In genomic region chr5:161507591-161507990, GRCh38 we compare ENCODE assay signal across 19 cellular contexts. TPM values are rescaled to one million over a fixed set of nuclear protein-coding genes. Genes with fewer than 3 reads are reported as not detected.
DNase-seq lines count a peak whose midpoint lies in the region; ATAC-seq, FAIRE-seq and TF ChIP-seq lines count a peak whose summit lies in the region.
"Had no signal": no experiment of that assay in that cellular context is flagged by ENCODE, and none has a peak within 500 bp of the region (broad histone marks: within the 10 kb centered on the region; RNA-seq: fewer than 3 reads in every experiment).

No MANE protein-coding gene starts in this region.

- no peak for FAIRE-seq in bronchial epithelial cell (lab: Jason Lieb, UNC)
- FAIRE-seq: GM18507 had no signal

- no peak for TF ChIP-seq CTCF in bronchial epithelial cell (IDR thresholded peaks at IDR 0.05; ENCODE audit: insufficient read depth, low read length, severe bottlenecking)

- DNase-seq in HT1080 (ENCODE audit: low read depth) (peak; percentile 8), bronchial epithelial cell (ENCODE audit: low read depth) (peak; percentile 17), DMS53 treated with DMSO at 0.1 percent for 48 hours (lab: John Stamatoyannopoulos, UW; ENCODE audit: unreplicated experiment) (no peak), sciatic nerve (ENCODE audit: low spot score) (no peak)
- DNase-seq: activated CD8-positive, alpha-beta memory T cell treated with anti-CD3 and anti-CD28 coated beads for 24 hours; amygdala; Caco-2; NCI-H146; right cardiac atrium; stimulated activated CD4-positive, alpha-beta T cell treated with anti-CD3 and anti-CD28 coated beads, Interleukin-4, amount 100 ng/mL, for 1 hour had no signal

- no peaks in the 10 kb centered on the region for H3K27me3 ChIP-seq in bronchial epithelial cell (ENCODE audit: control insufficient read depth, insufficient read depth, low read length)
- H3K27me3 ChIP-seq: tibial nerve had no signal

- intact Hi-C loops in sciatic nerve (cut with DNase I), result no loop called here

- no peak overlapping the region for H3K4me3 ChIP-seq in bronchial epithelial cell (ENCODE audit: low read depth, low read length)
- H3K4me3 ChIP-seq: tibial nerve had no signal

- H3K36me3 ChIP-seq in bronchial epithelial cell (ENCODE audit: control insufficient read depth, insufficient read depth, low read length), result no peaks in the 10 kb centered on the region
- H3K36me3 ChIP-seq: tibial nerve had no signal

- peak; percentile 80 for ATAC-seq in GM18502 (IDR thresholded peaks at IDR 0.05; ENCODE audit: poor library complexity, unreplicated experiment)
- peak; percentile 78 for ATAC-seq in HG02610 (IDR thresholded peaks at IDR 0.05; ENCODE audit: unreplicated experiment)
- no peak for ATAC-seq in HG03439 (IDR thresholded peaks at IDR 0.05; ENCODE audit: unreplicated experiment)
- no peak for ATAC-seq in GM21619 (IDR thresholded peaks at IDR 0.05; ENCODE audit: unreplicated experiment)
- no peak for ATAC-seq in sciatic nerve
- ATAC-seq: Panc1, right cardiac atrium had no signal

RNA-seq across cellular contexts. Expression of gene GABRB2, which starts 38.9 kb away (rescaled TPM):
- total RNA-seq in HT1080 (2014; rRNA removed; shearing (Covaris generic)), result 0.47 TPM in 1 of 2 replicates, not detected in the other
- polyA plus RNA-seq in HT1080 (2015; cell fraction: cytosol; rRNA removed), result 0.06 and 0.07 TPM in 2 replicates
- 0.06 and 0.07 TPM in 2 replicates for polyA plus RNA-seq in HT1080 (2015; cell fraction: nucleus; rRNA removed)
- total RNA-seq in bronchial epithelial cell (not detected in 2 replicates), sciatic nerve (0.13 TPM)
- total RNA-seq: Caco-2, lung microvascular endothelial cell, NCI-H460 had no signal

Comparison
In these comparisons a context has a peak if more than half of its experiments do, and no peak if none do; other contexts are left out.
1. ATAC-seq: peak in GM18502 (single experiment) and HG02610 (single experiment); none in HG03439 (single experiment), GM21619 (single experiment) and sciatic nerve (single experiment).
2. DNase-seq: peak in HT1080 (single experiment) and bronchial epithelial cell (single experiment); none in DMS53 treated with DMSO at 0.1 percent for 48 hours (single experiment) and sciatic nerve (single experiment).